33 cellular contexts compared by ENCODE assay signal in the genomic region with DNA sequence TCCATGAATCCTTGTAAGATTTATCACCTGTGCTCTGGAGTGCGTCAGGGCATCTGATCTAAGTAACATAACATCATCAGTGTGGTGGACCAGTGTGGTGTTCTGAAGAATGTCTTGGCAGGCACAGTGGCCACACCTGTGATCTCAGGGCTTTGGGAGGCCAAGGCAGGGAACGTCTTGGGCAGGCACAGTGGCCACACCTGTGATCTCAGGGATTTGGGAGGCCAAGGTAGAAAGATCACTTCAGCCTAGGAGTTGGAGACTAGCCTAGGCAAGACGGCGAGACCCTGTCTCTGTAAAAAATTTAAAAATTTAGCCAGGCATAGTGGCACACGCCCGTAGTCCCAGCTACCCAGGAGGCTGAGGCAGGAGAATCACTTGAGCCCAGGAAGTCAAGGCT.
"Had no signal": no experiment of that assay in that cellular context is flagged by ENCODE, and none has a peak within 500 bp of the region (broad histone marks: within the 10 kb centered on the region; RNA-seq: fewer than 3 reads in every experiment).

No MANE protein-coding gene starts in this region.

- H3K27ac Mint-ChIP-seq: activated B cell treated with CpG ODN at 0.5 μM for 24 hours; activated CD4-positive, alpha-beta memory T cell treated with anti-CD3 and anti-CD28 coated beads for 36 hours; activated CD8-positive, alpha-beta memory T cell treated with anti-CD3 and anti-CD28 coated beads, Interleukin-2, amount 10 ng/mL, durations not matched to agents 7 days and 5 days; activated CD8-positive, alpha-beta T cell treated with anti-CD3 and anti-CD28 coated beads, Interleukin-2, amount 10 ng/mL, durations not matched to agents 7 days and 5 days; activated naive CD8-positive, alpha-beta T cell; activated T-helper 1 cell treated with anti-CD3 and anti-CD28 coated beads, Interleukin-12 subunit alpha, Interleukin-12 subunit beta, Interleukin-2, Interleukin-4 antibody, amounts not matched to agents 30 ng/mL and 10 ng/mL and 1 ng/mL, durations not matched to agents 14 hours and 24 hours and 36 hours; activated T-helper 2 cell treated with anti-CD3 and anti-CD28 coated beads, Interferon-gamma antibody, Interleukin-2, Interleukin-4, amounts not matched to agents 10 μg/mL and 5 μg/mL and 100 μg/mL, durations not matched to agents 14 hours and 24 hours and 36 hours; effector memory CD8-positive, alpha-beta T cell; T-helper 17 cell; T-helper 2 cell treated with Interferon-gamma antibody and Interleukin-4, amounts not matched to agents 5 μg/mL and 100 μg/mL, for 36 hours had no signal

- H3K4me3 ChIP-seq: esophagus muscularis mucosa, gastrocnemius medialis, heart left ventricle had no signal

- DNase-seq: activated B cell treated with CpG ODN at 0.5 μM for 24 hours; activated CD4-positive, alpha-beta memory T cell treated with anti-CD3 and anti-CD28 coated beads for 36 hours; activated CD4-positive, alpha-beta T cell treated with anti-CD3 and anti-CD28 coated beads for 48 hours; activated CD8-positive, alpha-beta memory T cell treated with anti-CD3 and anti-CD28 coated beads, Interleukin-2, amount 10 ng/mL, durations not matched to agents 7 days and 5 days; activated CD8-positive, alpha-beta memory T cell treated with anti-CD3 and anti-CD28 coated beads, Interleukin-2, amount 50 U/mL, for 4 hours; activated CD8-positive, alpha-beta T cell treated with anti-CD3 and anti-CD28 coated beads, Interleukin-2, amount 10 ng/mL, durations not matched to agents 7 days and 5 days; activated gamma-delta T cell treated with Interleukin-2 at 50 U/mL for 16 hours; activated naive CD4-positive, alpha-beta T cell treated with anti-CD3 and anti-CD28 coated beads, Interleukin-2, amount 50 U/mL, for 16 hours; activated naive CD4-positive, alpha-beta T cell treated with Interleukin-2 at 50 U/mL for 16 hours; activated T-cell treated with anti-CD3 and anti-CD28 coated beads, Interleukin-2, amount 50 U/mL, for 1 hour; activated T-cell treated with anti-CD3 and anti-CD28 coated beads, Interleukin-2, amount 50 U/mL, for 48 hours; amniotic stem cell; anterior cingulate cortex; brain microvascular endothelial cell; caudate nucleus; cortex of kidney; dermis blood vessel endothelial cell; effector CD4-positive, alpha-beta T cell; effector memory CD8-positive, alpha-beta T cell; foreskin keratinocyte; gastrocnemius medialis; glutamatergic neuron; T-helper 1 cell; T-helper 17 cell; T1000 had no signal

- H3K9me3 ChIP-seq: esophagus muscularis mucosa, gastrocnemius medialis, heart left ventricle had no signal

- H3K4me3 Mint-ChIP-seq: activated B cell treated with CpG ODN at 0.5 μM for 24 hours; activated CD4-positive, alpha-beta memory T cell treated with anti-CD3 and anti-CD28 coated beads for 36 hours; activated CD8-positive, alpha-beta memory T cell treated with anti-CD3 and anti-CD28 coated beads, Interleukin-2, amount 10 ng/mL, durations not matched to agents 7 days and 5 days; activated CD8-positive, alpha-beta T cell treated with anti-CD3 and anti-CD28 coated beads, Interleukin-2, amount 10 ng/mL, durations not matched to agents 7 days and 5 days; activated naive CD8-positive, alpha-beta T cell; activated T-helper 1 cell treated with anti-CD3 and anti-CD28 coated beads, Interleukin-12 subunit alpha, Interleukin-12 subunit beta, Interleukin-2, Interleukin-4 antibody, amounts not matched to agents 30 ng/mL and 10 ng/mL and 1 ng/mL, durations not matched to agents 14 hours and 24 hours and 36 hours; effector memory CD8-positive, alpha-beta T cell; T-helper 17 cell; T-helper 2 cell treated with Interferon-gamma antibody and Interleukin-4, amounts not matched to agents 5 μg/mL and 100 μg/mL, for 36 hours had no signal

- H3K36me3 Mint-ChIP-seq: activated CD4-positive, alpha-beta memory T cell treated with anti-CD3 and anti-CD28 coated beads for 36 hours; activated CD8-positive, alpha-beta memory T cell treated with anti-CD3 and anti-CD28 coated beads, Interleukin-2, amount 10 ng/mL, durations not matched to agents 7 days and 5 days; activated naive CD8-positive, alpha-beta T cell had no signal

- H3K4me1 ChIP-seq: esophagus muscularis mucosa, foreskin keratinocyte, gastrocnemius medialis, heart left ventricle had no signal

- H3K27me3 ChIP-seq: brain microvascular endothelial cell, foreskin keratinocyte had no signal

- H3K9me3 Mint-ChIP-seq: activated B cell treated with CpG ODN at 0.5 μM for 24 hours; activated CD4-positive, alpha-beta memory T cell treated with anti-CD3 and anti-CD28 coated beads for 36 hours; activated T-helper 1 cell treated with anti-CD3 and anti-CD28 coated beads, Interleukin-12 subunit alpha, Interleukin-12 subunit beta, Interleukin-2, Interleukin-4 antibody, amounts not matched to agents 30 ng/mL and 10 ng/mL and 1 ng/mL, durations not matched to agents 14 hours and 24 hours and 36 hours; activated T-helper 2 cell treated with anti-CD3 and anti-CD28 coated beads, Interferon-gamma antibody, Interleukin-2, Interleukin-4, amounts not matched to agents 10 μg/mL and 5 μg/mL and 100 μg/mL, durations not matched to agents 14 hours and 24 hours and 36 hours; effector memory CD8-positive, alpha-beta T cell; T-helper 2 cell treated with Interferon-gamma antibody and Interleukin-4, amounts not matched to agents 5 μg/mL and 100 μg/mL, for 36 hours had no signal

- H3K27ac ChIP-seq: brain microvascular endothelial cell, esophagus muscularis mucosa, foreskin keratinocyte, gastrocnemius medialis, heart left ventricle, WERI-Rb-1 had no signal

- H3K36me3 ChIP-seq: brain microvascular endothelial cell, esophagus muscularis mucosa, gastrocnemius medialis, heart left ventricle had no signal

- ATAC-seq: activated CD4-positive, CD25-positive, alpha-beta regulatory T cell treated with anti-CD3 and anti-CD28 coated beads, Interleukin-2, amount 50 U/mL, for 24 hours; activated CD8-positive, alpha-beta memory T cell treated with anti-CD3 and anti-CD28 coated beads, Interleukin-2, amount 10 ng/mL, durations not matched to agents 7 days and 5 days; activated CD8-positive, alpha-beta T cell treated with anti-CD3 and anti-CD28 coated beads, Interleukin-2, amount 10 ng/mL, durations not matched to agents 7 days and 5 days; effector memory CD8-positive, alpha-beta T cell; foreskin keratinocyte; gastrocnemius medialis; heart left ventricle; T-helper 17 cell had no signal

- H3K4me1 Mint-ChIP-seq: activated B cell treated with CpG ODN at 0.5 μM for 24 hours; activated CD8-positive, alpha-beta memory T cell treated with anti-CD3 and anti-CD28 coated beads, Interleukin-2, amount 10 ng/mL, durations not matched to agents 7 days and 5 days had no signal
